ENCODE assay signal across 1 cellular context in the genomic region with DNA sequence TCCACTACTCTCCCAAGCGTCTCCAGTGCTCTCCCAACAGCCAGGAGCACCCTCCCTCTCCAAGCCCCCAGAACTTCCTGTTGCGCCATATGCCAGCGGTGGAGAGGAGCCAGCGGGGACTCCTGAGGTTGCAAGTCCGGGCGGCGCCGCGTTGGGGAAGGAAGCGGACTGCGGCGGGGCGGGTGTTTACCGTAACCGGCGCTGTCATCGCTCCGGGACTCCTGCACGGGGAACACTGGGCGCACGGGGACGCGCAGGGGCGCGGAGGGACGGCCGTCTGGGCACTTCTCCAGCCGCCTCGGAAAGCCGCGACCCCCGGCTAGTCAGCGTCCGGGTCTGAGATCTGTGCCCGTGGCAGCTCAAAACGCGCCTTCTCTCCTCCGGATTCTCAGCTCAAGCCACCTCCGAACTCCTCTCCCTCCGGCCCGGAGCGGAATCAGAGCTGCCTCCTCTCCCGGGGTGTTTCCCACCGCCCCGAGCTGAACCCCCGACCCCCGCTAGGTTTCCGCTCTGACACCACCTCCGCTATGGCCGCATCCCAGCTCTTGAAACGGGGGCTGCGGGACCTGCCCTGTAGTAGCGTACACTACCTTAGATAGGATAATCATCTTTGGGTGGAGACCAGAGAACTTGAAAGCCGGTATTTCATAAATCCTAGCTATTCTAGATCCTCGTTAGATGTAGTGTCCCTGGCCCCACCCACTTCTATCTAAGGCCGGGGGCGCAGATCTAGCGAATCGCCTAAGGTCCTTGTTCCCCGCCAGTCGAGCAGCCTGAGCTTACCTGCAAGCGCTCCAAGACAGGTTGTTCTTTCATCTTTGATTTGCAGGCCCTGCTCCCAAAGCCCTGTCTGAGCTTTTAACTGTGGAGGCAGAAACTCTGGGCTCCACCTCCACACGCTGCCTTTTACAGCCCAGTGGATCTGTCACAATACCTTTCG.
TF ChIP-seq lines count a peak whose summit lies in the region.

TSS of gene TRPM6 (minus strand) at position 881 of the 940 bp plus-strand sequence. CDS start at position 816, 65 bp downstream.

TF ChIP-seq in endothelial cell of umbilical vein, 7 proteins besides CTCF, POLR2A, EP300 and RAD21:
- TF ChIP-seq FOS (IDR thresholded peaks at IDR 0.05; ENCODE audit: borderline replicate concordance, insufficient read depth, low read length) (no peak), POLR2AphosphoS5 (IDR thresholded peaks at IDR 0.05; ENCODE audit: insufficient read depth, low read depth, low read length) (no peak), MYC (IDR thresholded peaks at IDR 0.05; ENCODE audit: low read depth, low read length) (no peak), EZH2 (IDR thresholded peaks at IDR 0.05; ENCODE audit: borderline replicate concordance, low read depth, low read length, severe bottlenecking) (no peak), GATA2 (IDR thresholded peaks at IDR 0.05; ENCODE audit: insufficient read depth, insufficient read length, low read depth, low read length) (no peak), JUN (IDR thresholded peaks at IDR 0.05; ENCODE audit: borderline replicate concordance, insufficient read depth, insufficient read length, low read depth) (no peak)
- TF ChIP-seq, protein P1, sequence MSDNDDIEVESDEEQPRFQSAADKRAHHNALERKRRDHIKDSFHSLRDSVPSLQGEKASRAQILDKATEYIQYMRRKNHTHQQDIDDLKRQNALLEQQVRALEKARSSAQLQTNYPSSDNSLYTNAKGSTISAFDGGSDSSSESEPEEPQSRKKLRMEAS (IDR thresholded peaks at IDR 0.05; ENCODE audit: insufficient read depth, insufficient read length): no peak
TF ChIP-seq in endothelial cell of umbilical vein: peak in this region for 0.
